Comparison of ENCODE assay signal across 10 cellular contexts in the genomic region with DNA sequence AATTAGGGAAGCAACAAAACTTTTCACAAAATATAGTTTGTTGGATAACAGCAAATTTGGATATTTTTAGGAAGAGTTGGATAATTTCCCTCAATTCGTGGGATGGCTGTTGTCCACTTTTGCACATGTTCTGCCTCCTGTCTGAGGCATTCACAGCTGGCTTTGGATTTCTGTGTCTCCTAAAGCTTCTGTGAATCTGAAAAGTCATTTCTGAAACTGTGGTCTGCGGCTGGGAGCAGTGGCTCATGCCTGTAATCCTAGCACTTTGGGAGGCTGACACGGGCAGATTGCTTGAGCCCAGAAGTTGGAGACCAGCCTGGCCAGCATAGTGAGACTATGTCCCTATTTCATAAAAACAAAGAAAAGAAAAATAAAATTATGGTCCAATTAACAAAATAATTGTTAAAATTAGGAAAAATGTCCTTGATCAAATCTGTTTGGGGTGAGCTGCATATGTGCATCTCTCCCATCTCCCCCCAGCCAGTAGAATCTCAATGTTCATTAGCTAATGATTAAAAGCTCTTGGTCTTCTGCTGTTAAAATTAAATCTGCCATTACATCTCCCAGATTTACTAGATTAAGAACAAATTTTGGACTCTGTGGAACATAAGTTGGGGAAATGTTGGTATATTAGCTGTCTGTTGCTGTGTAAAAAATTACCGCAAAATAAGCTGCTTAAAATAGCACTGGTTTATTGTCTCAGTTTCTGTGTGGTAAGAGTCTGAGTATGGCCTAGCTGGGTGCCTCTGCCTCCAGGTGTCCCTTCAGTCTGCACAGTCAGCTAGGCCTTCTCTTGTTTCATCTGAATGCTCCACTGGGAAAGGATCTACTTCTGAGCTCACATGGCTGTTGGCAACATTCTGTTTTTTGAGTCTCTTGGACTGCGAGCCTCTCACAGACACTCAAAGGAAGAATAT.
A peak's percentile ranks its signal among the peaks of the same experiment; 100 is the strongest.
DNase-seq lines count a peak whose midpoint lies in the region; ATAC-seq and TF ChIP-seq lines count a peak whose summit lies in the region.
"Had no signal": no experiment of that assay in that cellular context is flagged by ENCODE, and none has a peak within 500 bp of the region (broad histone marks: within the 10 kb centered on the region; RNA-seq: fewer than 3 reads in every experiment).

No MANE protein-coding gene starts in this region.

- H3K4me1 ChIP-seq in vagina, result no peaks in the 10 kb centered on the region
- no peaks in the 10 kb centered on the region for H3K4me1 ChIP-seq in Caco-2
- peaks cover 0 to 19% (median 5%) of the 10 kb centered on the region in 4 donors for H3K4me1 ChIP-seq in tibial artery

- H3K27ac Mint-ChIP-seq in Caco-2 (ENCODE audit: unreplicated experiment), result no peak overlapping the region

- H3K9me3 ChIP-seq in vagina, result no peaks in the 10 kb centered on the region
- no peaks in the 10 kb centered on the region for H3K9me3 ChIP-seq in Caco-2
- H3K9me3 ChIP-seq in tibial artery, result no peaks in the 10 kb centered on the region

- H3K9me3 Mint-ChIP-seq in Caco-2 (ENCODE audit: unreplicated experiment), result no peaks in the 10 kb centered on the region

- no peaks in the 10 kb centered on the region for H3K4me1 Mint-ChIP-seq in Caco-2 (ENCODE audit: low read depth, unreplicated experiment)

- CTCF ChIA-PET in Caco-2 (lab: Charles Lee), result no interaction called here

- H3K27ac ChIP-seq in vagina (no peak overlapping the region), tibial artery (peak overlapping the region in 1 of 2 donors; percentile 46)

- POLR2A ChIA-PET in Caco-2 (lab: Charles Lee), result no interaction called here

- no peaks in the 10 kb centered on the region for H3K27me3 Mint-ChIP-seq in Caco-2 (ENCODE audit: insufficient read depth, unreplicated experiment)

- TF ChIP-seq POLR2A in vagina (IDR thresholded peaks at IDR 0.05), result no peak

- H3K36me3 ChIP-seq in vagina (no peaks in the 10 kb centered on the region), Caco-2 (ENCODE audit: control insufficient read depth, insufficient read depth, low read length) (no peaks in the 10 kb centered on the region), tibial artery (no peaks in the 10 kb centered on the region)

- peak; percentile 38 for DNase-seq in NCI-H1092 (lab: John Stamatoyannopoulos, UW)
- peak; percentile 95 for DNase-seq in myocyte (ENCODE audit: low read depth)
- no peak for DNase-seq in vagina (ENCODE audit: extremely low spot score in 2 of 2)
- DNase-seq in Caco-2, result no peak
- DNase-seq in SHP77 treated with DMSO at 0.1 percent for 48 hours (lab: John Stamatoyannopoulos, UW), result no peak
- DNase-seq in tibial artery, result no peak
- DNase-seq: activated effector memory CD4-positive, alpha-beta T cell treated with anti-CD3 and anti-CD28 coated beads, Interleukin-2, amount 50 U/mL, for 16 hours; stimulated activated CD4-positive, alpha-beta T cell treated with anti-CD3 and anti-CD28 coated beads, Interleukin-4, amount 100 ng/mL, for 1 hour had no signal

- intact Hi-C loops in vagina (cut with DNase I) (no loop called here), Caco-2 (cut with micrococcal nuclease; ENCODE audit: unreplicated experiment) (no loop called here), tibial artery (cut with DNase I; ENCODE audit: low total_unique reads) (no loop called here)

- peak; percentile 94 for ATAC-seq in GM18861 (IDR thresholded peaks at IDR 0.05; ENCODE audit: unreplicated experiment)
- ATAC-seq in HG02588 (IDR thresholded peaks at IDR 0.05; ENCODE audit: unreplicated experiment), result peak; percentile 98

- H3K4me3 ChIP-seq in vagina (no peak overlapping the region), Caco-2 (ENCODE audit: low read depth, low read length) (no peak overlapping the region), tibial artery (no peak overlapping the region)

- H3K27me3 ChIP-seq in vagina (no peaks in the 10 kb centered on the region), Caco-2 (replicated peaks; ENCODE audit: control insufficient read depth, insufficient read depth, low read length) (no peaks in the 10 kb centered on the region), tibial artery (no peaks in the 10 kb centered on the region)

- BruUV-seq in Caco-2 (replicated peaks; lab: Mats Ljungman, UMichigan), result no TSS peak

- TF ChIP-seq CTCF in vagina (IDR thresholded peaks at IDR 0.05), result no peak
- no peak for TF ChIP-seq CTCF in Caco-2 (IDR thresholded peaks at IDR 0.05; ENCODE audit: insufficient read depth in 1 of 2, low read depth in 1 of 2, low read length in 1 of 2, severe bottlenecking in 1 of 2, unreplicated experiment in 1 of 2)
- TF ChIP-seq CTCF in tibial artery (IDR thresholded peaks at IDR 0.05), result no peak

- H3K4me3 Mint-ChIP-seq in Caco-2 (ENCODE audit: unreplicated experiment), result no peak overlapping the region

- no peaks in the 10 kb centered on the region for H3K36me3 Mint-ChIP-seq in Caco-2 (ENCODE audit: insufficient read depth, unreplicated experiment)

Comparison
In these comparisons a context has a peak if more than half of its experiments do, and no peak if none do; other contexts are left out.
1. DNase-seq: peak in NCI-H1092 (single experiment) and myocyte (single experiment); none in vagina (0 of 2), Caco-2 (0 of 2), SHP77 treated with DMSO at 0.1 percent for 48 hours (single experiment) and tibial artery (0 of 2).